8 cellular contexts compared by ENCODE assay signal in genomic region chr17:80826955-80827645, GRCh38.
DNase-seq lines count a peak whose midpoint lies in the region; ATAC-seq, FAIRE-seq and TF ChIP-seq lines count a peak whose summit lies in the region.

No MANE protein-coding gene starts in this region.

- H3K4me2 ChIP-seq in A549 (peak overlapping the region; percentile 45), smooth muscle cell (peak overlapping the region; percentile 57)

- H3K4me1 ChIP-seq in A549 = peaks cover 22% of the 10 kb centered on the region
- H3K4me1 ChIP-seq in right atrium auricular region = peaks cover 0 to 16% of the 10 kb centered on the region in 2 donors
- H3K4me1 ChIP-seq in smooth muscle cell (ENCODE audit: low read depth) = peaks cover 19% of the 10 kb centered on the region

- H3K36me3 ChIP-seq in right atrium auricular region (peaks cover 12% of the 10 kb centered on the region), smooth muscle cell (ENCODE audit: low read depth) (no peaks in the 10 kb centered on the region)

- H3F3A ChIP-seq in smooth muscle cell (ENCODE audit: low read depth) = peaks cover 12% of the 10 kb centered on the region

- CTCF ChIA-PET in A549 (lab: Yijun Ruan, JAX) = interaction anchor here (0.8 to 2.7 kb wide), 13 partner anchors 11 to 400 kb away, joined by 3 to 26 read pairs (median 4); no protein-coding TSS in a partner anchor

- H3K27ac ChIP-seq in A549 (peak overlapping the region in 1 of 2 experiments; percentile 79; a peak in 4 of 6 replicates), right atrium auricular region (peak overlapping the region in 1 of 2 donors; percentile 52), smooth muscle cell (ENCODE audit: low read depth) (peak overlapping the region; percentile 64)

- peak; percentile 67 to 77 for DNase-seq in A549 (ENCODE audit: low read depth in 1 of 2, low spot score in 1 of 2)
- DNase-seq in HK-2 (ENCODE audit: unreplicated experiment) = peak; percentile 81
- peak; percentile 90 for DNase-seq in right atrium auricular region (ENCODE audit: low spot score)
- peak; percentile 53 for DNase-seq in smooth muscle cell (lab: John Stamatoyannopoulos, UW; ENCODE audit: unreplicated experiment)
- no peak for DNase-seq in ecto neural progenitor cell (ENCODE audit: low spot score)
- no peak for DNase-seq in NCI-H2029 (lab: John Stamatoyannopoulos, UW)

- H3K27me3 Mint-ChIP-seq in activated naive CD4-positive, alpha-beta T cell treated with anti-CD3 and anti-CD28 coated beads, Interleukin-2, amount 50 U/mL, for 24 hours = no peaks in the 10 kb centered on the region

- H3K9ac ChIP-seq in smooth muscle cell (ENCODE audit: low read depth) = peak overlapping the region; percentile 6

- H2AFZ ChIP-seq in smooth muscle cell (ENCODE audit: low read depth) = no peak overlapping the region

- 56% methylated on average over 20 of the region's 20 CpGs for WGBS in A549 (ENCODE audit: missing lambda C conversion rate)
- WGBS in smooth muscle cell (ENCODE audit: low lambda C conversion rate) = 35% methylated on average over 20 of the region's 20 CpGs

- TF ChIP-seq CTCF in A549 (IDR thresholded peaks at IDR 0.05) (no peak), right atrium auricular region (IDR thresholded peaks at IDR 0.05) (peak in 1 of 2 donors; percentile 12), smooth muscle cell (IDR thresholded peaks at IDR 0.05; ENCODE audit: borderline replicate concordance, insufficient read depth, poor library complexity, severe bottlenecking) (no peak)

- peaks cover 15% of the 10 kb centered on the region for H3K36me3 Mint-ChIP-seq in activated naive CD4-positive, alpha-beta T cell treated with anti-CD3 and anti-CD28 coated beads, Interleukin-2, amount 50 U/mL, for 24 hours

- TF ChIP-seq POLR2A in A549 (IDR thresholded peaks at IDR 0.05; ENCODE audit: low read length) = no peak

- no peaks in the 10 kb centered on the region for H3K9me3 Mint-ChIP-seq in activated naive CD4-positive, alpha-beta T cell treated with anti-CD3 and anti-CD28 coated beads, Interleukin-2, amount 50 U/mL, for 24 hours

- FAIRE-seq in A549 (lab: Jason Lieb, UNC) = peak; percentile 32

- peak overlapping the region; percentile 35 for H3K27ac Mint-ChIP-seq in activated naive CD4-positive, alpha-beta T cell treated with anti-CD3 and anti-CD28 coated beads, Interleukin-2, amount 50 U/mL, for 24 hours

- H3K4me1 Mint-ChIP-seq in activated naive CD4-positive, alpha-beta T cell treated with anti-CD3 and anti-CD28 coated beads, Interleukin-2, amount 50 U/mL, for 24 hours = peaks cover 30% of the 10 kb centered on the region

- no peaks in the 10 kb centered on the region for H3K79me2 ChIP-seq in smooth muscle cell (ENCODE audit: low read depth)

- H4K20me1 ChIP-seq in smooth muscle cell (ENCODE audit: low read depth) = no peaks in the 10 kb centered on the region

- H3K27me3 ChIP-seq in right atrium auricular region (no peaks in the 10 kb centered on the region), smooth muscle cell (ENCODE audit: low read depth) (no peaks in the 10 kb centered on the region)

- no peak for TF ChIP-seq EP300 in A549 (IDR thresholded peaks at IDR 0.05)

- peak; percentile 89 to 91 for ATAC-seq in A549
- no peak for ATAC-seq in GM19452 (IDR thresholded peaks at IDR 0.05; ENCODE audit: unreplicated experiment)

- no peak overlapping the region for H3K4me3 ChIP-seq in A549
- no peak overlapping the region for H3K4me3 ChIP-seq in right atrium auricular region
- H3K4me3 ChIP-seq in smooth muscle cell = no peak overlapping the region

- POLR2A ChIA-PET in A549 (lab: Yijun Ruan, JAX) = interaction anchor here (0.6 kb wide), 1 partner anchor 411 kb away, joined by 5 read pairs; no protein-coding TSS in a partner anchor

- TF ChIP-seq RAD21 in A549 (conservative IDR thresholded peaks at IDR 0.05 in 1 of 2, IDR thresholded peaks at IDR 0.05 in 1 of 2) = peak; percentile 3 to 13; a peak in 1 of 5 replicates

- no peak overlapping the region for H3K4me3 Mint-ChIP-seq in activated naive CD4-positive, alpha-beta T cell treated with anti-CD3 and anti-CD28 coated beads, Interleukin-2, amount 50 U/mL, for 24 hours

- H3K9me3 ChIP-seq in A549 (no peaks in the 10 kb centered on the region), right atrium auricular region (no peaks in the 10 kb centered on the region), smooth muscle cell (replicated peaks; ENCODE audit: low read depth) (no peaks in the 10 kb centered on the region)

TF ChIP-seq in A549, 52 proteins besides CTCF, POLR2A, EP300 and RAD21:
- no peak for TF ChIP-seq FOSL2 (IDR thresholded peaks at IDR 0.05)
- peak; percentile 79 for TF ChIP-seq FOSL2 (CRISPR knock-in tag; IDR thresholded peaks at IDR 0.05)
- peak; percentile 34; the same call in 1 of the 2 replicates for TF ChIP-seq MAX (IDR thresholded peaks at IDR 0.05)
- TF ChIP-seq ELK1 (IDR thresholded peaks at IDR 0.05; ENCODE audit: low read depth, low read length) = no peak
TF ChIP-seq in A549: peak in this region for 2.

Comparison
In these comparisons a context has a peak if more than half of its experiments do, and no peak if none do; other contexts are left out.
1. DNase-seq: peak in A549 (2 of 2), HK-2 (single experiment), right atrium auricular region (single experiment) and smooth muscle cell (single experiment); none in ecto neural progenitor cell (single experiment) and NCI-H2029 (single experiment).